ENCODE assay signal across 1 cellular context in the genomic region with DNA sequence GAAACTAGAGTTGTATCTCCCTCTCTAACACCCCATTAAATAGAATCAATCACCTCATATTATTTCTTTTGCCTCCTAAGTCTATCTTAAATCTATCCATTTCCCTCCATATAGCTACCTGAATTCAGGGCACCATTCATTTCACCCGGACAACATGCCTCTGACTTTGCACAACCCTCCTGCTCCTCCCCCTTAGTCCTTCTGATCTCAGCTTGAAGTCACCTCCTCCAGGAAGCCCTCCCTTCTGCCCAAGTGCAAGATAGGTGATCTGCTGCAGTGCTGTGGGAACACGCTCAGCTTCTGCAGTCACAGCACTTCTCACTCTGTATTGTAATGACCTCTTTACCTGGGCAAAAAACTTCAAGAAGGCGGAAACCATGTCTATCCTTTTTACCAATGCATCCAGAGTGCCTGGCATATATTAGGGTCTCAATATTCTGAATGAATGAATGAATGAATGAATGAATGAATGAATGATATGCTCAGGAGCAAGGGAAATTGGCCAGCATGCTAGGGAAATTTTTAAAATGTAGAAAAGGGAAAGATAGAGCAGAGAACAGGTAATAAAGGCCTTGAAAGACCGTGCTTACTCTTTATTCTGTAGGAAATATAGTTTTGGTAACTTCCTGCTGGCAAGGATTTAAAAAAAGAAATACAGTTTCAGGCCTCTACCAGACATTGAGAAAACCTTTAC.
TF ChIP-seq lines count a peak whose summit lies in the region.

No MANE protein-coding gene starts in this region.

TF ChIP-seq in IMR-90, 13 proteins besides CTCF, POLR2A, EP300 and RAD21 (continued from another document):
- TF ChIP-seq, protein P1, sequence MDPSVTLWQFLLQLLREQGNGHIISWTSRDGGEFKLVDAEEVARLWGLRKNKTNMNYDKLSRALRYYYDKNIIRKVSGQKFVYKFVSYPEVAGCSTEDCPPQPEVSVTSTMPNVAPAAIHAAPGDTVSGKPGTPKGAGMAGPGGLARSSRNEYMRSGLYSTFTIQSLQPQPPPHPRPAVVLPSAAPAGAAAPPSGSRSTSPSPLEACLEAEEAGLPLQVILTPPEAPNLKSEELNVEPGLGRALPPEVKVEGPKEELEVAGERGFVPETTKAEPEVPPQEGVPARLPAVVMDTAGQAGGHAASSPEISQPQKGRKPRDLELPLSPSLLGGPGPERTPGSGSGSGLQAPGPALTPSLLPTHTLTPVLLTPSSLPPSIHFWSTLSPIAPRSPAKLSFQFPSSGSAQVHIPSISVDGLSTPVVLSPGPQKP (IDR thresholded peaks at IDR 0.05; ENCODE audit: borderline replicate concordance, low read depth, low read length), result no peak
- TF ChIP-seq RCOR1 (IDR thresholded peaks at IDR 0.05; ENCODE audit: insufficient replicate concordance, low read length) (no peak), MAZ (IDR thresholded peaks at IDR 0.05; ENCODE audit: borderline replicate concordance, low read depth, low read length) (no peak), RFX5 (IDR thresholded peaks at IDR 0.05; ENCODE audit: low read depth, low read length) (no peak), SMC3 (IDR thresholded peaks at IDR 0.05; ENCODE audit: low read depth, low read length) (no peak)
- TF ChIP-seq, protein P2, sequence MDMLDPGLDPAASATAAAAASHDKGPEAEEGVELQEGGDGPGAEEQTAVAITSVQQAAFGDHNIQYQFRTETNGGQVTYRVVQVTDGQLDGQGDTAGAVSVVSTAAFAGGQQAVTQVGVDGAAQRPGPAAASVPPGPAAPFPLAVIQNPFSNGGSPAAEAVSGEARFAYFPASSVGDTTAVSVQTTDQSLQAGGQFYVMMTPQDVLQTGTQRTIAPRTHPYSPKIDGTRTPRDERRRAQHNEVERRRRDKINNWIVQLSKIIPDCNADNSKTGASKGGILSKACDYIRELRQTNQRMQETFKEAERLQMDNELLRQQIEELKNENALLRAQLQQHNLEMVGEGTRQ (IDR thresholded peaks at IDR 0.05; ENCODE audit: low read depth, low read length), result no peak
TF ChIP-seq in IMR-90: peak in this region for 0.
